8 cellular contexts compared by ENCODE assay signal in the genomic region with DNA sequence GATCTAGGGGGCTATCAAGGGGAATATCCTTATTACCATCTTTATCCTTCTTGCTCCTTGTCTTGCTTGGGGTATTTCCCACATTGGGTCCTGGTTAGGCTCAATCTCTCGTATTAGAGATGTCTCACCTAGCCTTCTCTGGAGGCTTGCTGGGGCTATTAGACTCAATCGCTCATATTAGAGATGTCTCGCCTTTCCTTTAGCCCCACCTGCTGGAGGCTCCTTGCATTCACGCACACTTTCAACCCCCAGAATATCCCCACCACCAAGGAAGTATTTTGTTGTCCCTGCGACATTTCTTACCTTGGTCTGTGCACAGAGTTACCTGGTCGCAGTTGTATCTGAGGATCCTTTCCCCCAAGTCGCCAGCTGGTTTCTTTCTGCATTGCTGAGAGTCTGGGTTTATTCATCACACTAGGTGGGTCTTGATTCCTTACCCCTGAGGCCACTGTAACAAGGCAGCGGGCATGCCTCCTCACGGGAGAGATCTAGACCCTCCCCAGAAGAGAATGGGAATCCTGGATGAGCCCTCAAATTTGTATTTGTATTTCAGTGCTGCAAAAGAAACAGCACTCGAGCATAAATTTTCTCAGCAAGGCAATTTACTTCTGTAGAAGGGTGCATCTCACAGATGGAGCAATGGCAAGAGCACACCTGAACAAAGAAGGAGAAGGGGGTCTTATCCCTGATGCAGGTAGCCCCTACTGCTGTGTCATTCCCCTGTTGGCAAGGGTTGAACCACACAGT. TPM values are rescaled to one million over a fixed set of nuclear protein-coding genes. Genes with fewer than 3 reads are reported as not detected.
DNase-seq lines count a peak whose midpoint lies in the region; ATAC-seq, FAIRE-seq and TF ChIP-seq lines count a peak whose summit lies in the region.

No MANE protein-coding gene starts in this region.

- TF ChIP-seq CTCF in A549 (IDR thresholded peaks at IDR 0.05), result no peak
- peak; percentile 17 for TF ChIP-seq CTCF in GM12865 (IDR thresholded peaks at IDR 0.05; ENCODE audit: insufficient read depth, low read depth, low read length, missing control alignments)
- peak in 8 of 11 experiments; percentile 9 to 47 (median 24) for TF ChIP-seq CTCF in spleen (IDR thresholded peaks at IDR 0.05 in 8 of 11, conservative IDR thresholded peaks at IDR 0.05 in 3 of 11)

- POLR2A ChIA-PET in A549 (lab: Yijun Ruan, JAX), result no interaction called here

- TF ChIP-seq POLR2A in A549 (IDR thresholded peaks at IDR 0.05; ENCODE audit: low read length), result no peak
- no peak for TF ChIP-seq POLR2A in spleen (IDR thresholded peaks at IDR 0.05)

- FAIRE-seq in A549 (lab: Jason Lieb, UNC), result no peak

- no peaks in the 10 kb centered on the region for H3K36me3 ChIP-seq in spleen

- peak in 1 of 2 experiments; percentile 39; a peak in 2 of 5 replicates for TF ChIP-seq RAD21 in A549 (conservative IDR thresholded peaks at IDR 0.05 in 1 of 2, IDR thresholded peaks at IDR 0.05 in 1 of 2)

- no peak overlapping the region for H3K4me2 ChIP-seq in A549

- intact Hi-C loops in spleen (cut with DNase I; ENCODE audit: low total_unique reads), result loop anchor here (10.0 kb wide), 1 partner anchor 247 kb away; a partner anchor contains a TSS

- CTCF ChIA-PET in A549 (lab: Yijun Ruan, JAX), result no interaction called here

- H3K27ac ChIP-seq in A549 (no peak overlapping the region), spleen (no peak overlapping the region)

- TF ChIP-seq EP300 in A549 (IDR thresholded peaks at IDR 0.05), result no peak

- no peak overlapping the region for H3K4me3 ChIP-seq in A549
- H3K4me3 ChIP-seq in GM12865 (ENCODE audit: low read depth, low read length), result no peak overlapping the region
- no peak overlapping the region for H3K4me3 ChIP-seq in spleen

- 83% methylated on average over 10 of the region's 10 CpGs for WGBS in A549 (ENCODE audit: missing lambda C conversion rate)
- 81 to 90% (median 84%) methylated on average over 10 of the region's 10 CpGs for WGBS in spleen, 5 donors

- ATAC-seq in A549, result peak in 1 of 2 experiments; percentile 54; a peak in 2 of 6 replicates
- ATAC-seq in GM19455 (IDR thresholded peaks at IDR 0.05; ENCODE audit: unreplicated experiment), result no peak
- no peak for ATAC-seq in GM18868 (IDR thresholded peaks at IDR 0.05; ENCODE audit: unreplicated experiment)

- peak; percentile 18 to 27 for DNase-seq in A549 (ENCODE audit: low read depth in 1 of 2, low spot score in 1 of 2)
- peak; percentile 11 for DNase-seq in GM12865 (ENCODE audit: low read depth)
- peak; percentile 16 for DNase-seq in SHP77 treated with DMSO at 0.1 percent for 48 hours (lab: John Stamatoyannopoulos, UW)
- DNase-seq in epidermal melanocyte (ENCODE audit: insufficient read length, low spot score), result peak; percentile 21
- DNase-seq in spleen, result no peak
- DNase-seq in NCI-H1694 treated with DMSO at 0.1 percent for 48 hours (lab: John Stamatoyannopoulos, UW), result no peak

- no peaks in the 10 kb centered on the region for H3K27me3 ChIP-seq in spleen (replicated peaks in 1 of 7)

- H3K9me3 ChIP-seq in A549 (peaks cover 6% of the 10 kb centered on the region; the same call in 1 of the 3 replicates), spleen (peaks cover 0 to 10% (median 6%) of the 10 kb centered on the region in 8 donors)

- H3K4me1 ChIP-seq in A549 (no peaks in the 10 kb centered on the region), spleen (no peaks in the 10 kb centered on the region)

TF ChIP-seq in A549, 52 proteins besides CTCF, POLR2A, EP300 and RAD21:
- no peak for TF ChIP-seq CEBPB (IDR thresholded peaks at IDR 0.05)
- TF ChIP-seq, protein P1, sequence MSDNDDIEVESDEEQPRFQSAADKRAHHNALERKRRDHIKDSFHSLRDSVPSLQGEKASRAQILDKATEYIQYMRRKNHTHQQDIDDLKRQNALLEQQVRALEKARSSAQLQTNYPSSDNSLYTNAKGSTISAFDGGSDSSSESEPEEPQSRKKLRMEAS (IDR thresholded peaks at IDR 0.05), result no peak
- no peak for TF ChIP-seq HEYL (CRISPR knock-in tag; IDR thresholded peaks at IDR 0.05)
- TF ChIP-seq RCOR1 (IDR thresholded peaks at IDR 0.05; ENCODE audit: low read depth, low read length), result no peak
- no peak for TF ChIP-seq FOXS1 (CRISPR knock-in tag; IDR thresholded peaks at IDR 0.05)
- TF ChIP-seq, protein P2, sequence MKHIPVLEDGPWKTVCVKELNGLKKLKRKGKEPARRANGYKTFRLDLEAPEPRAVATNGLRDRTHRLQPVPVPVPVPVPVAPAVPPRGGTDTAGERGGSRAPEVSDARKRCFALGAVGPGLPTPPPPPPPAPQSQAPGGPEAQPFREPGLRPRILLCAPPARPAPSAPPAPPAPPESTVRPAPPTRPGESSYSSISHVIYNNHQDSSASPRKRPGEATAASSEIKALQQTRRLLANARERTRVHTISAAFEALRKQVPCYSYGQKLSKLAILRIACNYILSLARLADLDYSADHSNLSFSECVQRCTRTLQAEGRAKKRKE (CRISPR knock-in tag; IDR thresholded peaks at IDR 0.05; ENCODE audit: low read depth), result no peak
- TF ChIP-seq CHD4 (IDR thresholded peaks at IDR 0.05; ENCODE audit: borderline replicate concordance), result no peak
- TF ChIP-seq RFX5 (IDR thresholded peaks at IDR 0.05), result no peak
- no peak for TF ChIP-seq JUN (IDR thresholded peaks at IDR 0.05)
- no peak for TF ChIP-seq SMC3 (IDR thresholded peaks at IDR 0.05)
TF ChIP-seq in A549: peak in this region for 0.

RNA-seq across cellular contexts. Expression of a gene that starts 15.9 kb away (rescaled TPM):
- polyA plus RNA-seq in A549 (2011; rRNA removed) (15.1 and 18.7 TPM in 2 replicates), A549 (2017; fragmentation: RNase III; extraction: RNeasy Plus Mini Kit Qiagen cat#74134 plus additional on column Dnase treatment) (14.6 to 16.0 TPM (median 14.9 TPM) in 3 replicates), spleen (1 to 10 TPM; 4.0 to 4.6 (median 4.2) TPM)
- polyA plus RNA-seq in A549 (2012; cell fraction: cytosol; rRNA removed), result 5.8 and 6.2 TPM in 2 replicates
- 3.5 and 4.0 TPM in 2 replicates for polyA plus RNA-seq in A549 (2012; cell fraction: nucleus; rRNA removed)
- 8.6 and 8.8 TPM in 2 replicates for polyA minus RNA-seq in A549 (2011; rRNA and poly(A)+ RNA removed)
- total RNA-seq in spleen, result 1 to 10 TPM; 3.0 to 7.7 (median 4.4) TPM

RNA-seq across cellular contexts. Expression of a gene that starts 31.4 kb away (rescaled TPM):
- polyA plus RNA-seq in A549 (2011; rRNA removed), result 7.4 and 8.0 TPM in 2 replicates
- 1.9 TPM in 2 replicates for polyA plus RNA-seq in A549 (2012; cell fraction: cytosol; rRNA removed)
- 0.65 and 1.2 TPM in 2 replicates for polyA plus RNA-seq in A549 (2012; cell fraction: nucleus; rRNA removed)
- polyA plus RNA-seq in A549 (2017; fragmentation: RNase III; extraction: RNeasy Plus Mini Kit Qiagen cat#74134 plus additional on column Dnase treatment), result 5.0 to 8.8 TPM (median 8.2 TPM) in 3 replicates
- 4.0 and 4.3 TPM in 2 replicates for polyA minus RNA-seq in A549 (2011; rRNA and poly(A)+ RNA removed)
- total RNA-seq in spleen, result 10 to 100 TPM in 5 of 7 donors, 1 to 10 TPM in 2; 7.7 to 12.7 (median 11.9) TPM
- polyA plus RNA-seq in spleen, result 10 to 100 TPM in 2 of 3 donors, 1 to 10 TPM in 1; 8.9 to 11.4 (median 10.8) TPM

RNA-seq across cellular contexts. Expression of a gene that starts 32.7 kb away (rescaled TPM):
- polyA plus RNA-seq in A549 (2011; rRNA removed) (0.01 and 0.05 TPM in 2 replicates), A549 (2017; fragmentation: RNase III; extraction: RNeasy Plus Mini Kit Qiagen cat#74134 plus additional on column Dnase treatment) (0.07 TPM in 1 of 3 replicates, not detected in the others), spleen (under 1 TPM; 0.11 to 0.24 (median 0.22) TPM)
- polyA plus RNA-seq in A549 (2012; cell fraction: cytosol; rRNA removed), result not detected in 2 replicates
- 0.07 and 0.18 TPM in 2 replicates for polyA plus RNA-seq in A549 (2012; cell fraction: nucleus; rRNA removed)
- polyA minus RNA-seq in A549 (2011; rRNA and poly(A)+ RNA removed), result 0.66 TPM in 1 of 2 replicates, not detected in the other
- total RNA-seq in spleen, result 1 to 10 TPM in 2 of 7 donors, under 1 TPM in 3, not detected in 2; 0.33 to 1.8 (median 0.85) TPM

RNA-seq across cellular contexts. Expression of a gene that starts 38.4 kb away (rescaled TPM):
- polyA plus RNA-seq in A549 (2011; rRNA removed) (not detected in 2 replicates), A549 (2017; fragmentation: RNase III; extraction: RNeasy Plus Mini Kit Qiagen cat#74134 plus additional on column Dnase treatment) (not detected in 3 replicates), spleen (not detected)
- polyA plus RNA-seq in A549 (2012; cell fraction: cytosol; rRNA removed), result not detected in 2 replicates
- not detected in 2 replicates for polyA plus RNA-seq in A549 (2012; cell fraction: nucleus; rRNA removed)
- not detected in 2 replicates for polyA minus RNA-seq in A549 (2011; rRNA and poly(A)+ RNA removed)
- total RNA-seq in spleen, result not detected

Comparison
In these comparisons a context has a peak if more than half of its experiments do, and no peak if none do; other contexts are left out.
1. DNase-seq: peak in A549 (2 of 2), GM12865 (single experiment), SHP77 treated with DMSO at 0.1 percent for 48 hours (single experiment) and epidermal melanocyte (single experiment); none in spleen (single experiment) and NCI-H1694 treated with DMSO at 0.1 percent for 48 hours (single experiment).